In genomic region chr18:22985250-22985649, GRCh38 we compare ENCODE assay signal across 15 cellular contexts. TPM values are rescaled to one million over a fixed set of nuclear protein-coding genes. Genes with fewer than 3 reads are reported as not detected.
A peak's percentile ranks its signal among the peaks of the same experiment; 100 is the strongest.
DNase-seq lines count a peak whose midpoint lies in the region; ATAC-seq and TF ChIP-seq lines count a peak whose summit lies in the region.
"Had no signal": no experiment of that assay in that cellular context is flagged by ENCODE, and none has a peak within 500 bp of the region (broad histone marks: within the 10 kb centered on the region; RNA-seq: fewer than 3 reads in every experiment).

No MANE protein-coding gene starts in this region.

- no peaks in the 10 kb centered on the region for H3K27me3 ChIP-seq in PC-3 (ENCODE audit: low read length)
- no peaks in the 10 kb centered on the region for H3K27me3 ChIP-seq in osteoblast (ENCODE audit: insufficient read depth, low read length)
- H3K27me3 ChIP-seq: BLaER1 had no signal

- CTCF ChIA-PET in PC-3 (lab: Charles Lee), result no interaction called here

- H3K27ac ChIP-seq in PC-3 (ENCODE audit: low read length), result no peak overlapping the region
- H3K27ac ChIP-seq in osteoblast (ENCODE audit: low read depth, low read length), result no peak overlapping the region
- H3K27ac ChIP-seq: BLaER1, GM23248, HL-60 had no signal

- H3K4me1 ChIP-seq in PC-3 (ENCODE audit: insufficient read depth, low read length), result no peaks in the 10 kb centered on the region
- H3K4me1 ChIP-seq in osteoblast (ENCODE audit: insufficient read depth, low read length), result no peaks in the 10 kb centered on the region
- H3K4me1 ChIP-seq: BLaER1, Caco-2 had no signal

- H2AFZ ChIP-seq in PC-3 (ENCODE audit: low read length), result no peak overlapping the region
- no peak overlapping the region for H2AFZ ChIP-seq in osteoblast (ENCODE audit: low read length)
- H2AFZ ChIP-seq: GM23248 had no signal

- H4K20me1 ChIP-seq in PC-3 (ENCODE audit: low read length) (no peaks in the 10 kb centered on the region; the same call in 1 of the 2 replicates), osteoblast (ENCODE audit: insufficient read depth, low read length) (no peaks in the 10 kb centered on the region)

- POLR2A ChIA-PET in PC-3 (lab: Charles Lee; ENCODE audit: unreplicated experiment), result no interaction called here

- H3K36me3 ChIP-seq in PC-3 (ENCODE audit: low read depth, low read length) (peaks cover 15% of the 10 kb centered on the region), osteoblast (ENCODE audit: insufficient read depth, low read length) (peaks cover 8% of the 10 kb centered on the region)

- TF ChIP-seq CTCF in PC-3 (conservative IDR thresholded peaks at IDR 0.05; ENCODE audit: low read depth, low read length), result no peak
- TF ChIP-seq CTCF in osteoblast (IDR thresholded peaks at IDR 0.05; ENCODE audit: extremely low read depth, low read depth, low read length), result no peak

- no peak overlapping the region for H3K4me2 ChIP-seq in PC-3 (ENCODE audit: low read length)
- no peak overlapping the region for H3K4me2 ChIP-seq in osteoblast (ENCODE audit: insufficient read depth, low read length)
- H3K4me2 ChIP-seq: BLaER1 had no signal

- no TSS peak for BruUV-seq in PC-3 (replicated peaks; lab: Mats Ljungman, UMichigan)

- H3K79me2 ChIP-seq in PC-3 (ENCODE audit: low read length), result no peaks in the 10 kb centered on the region
- H3K79me2 ChIP-seq in osteoblast (ENCODE audit: insufficient read depth, low read length), result no peaks in the 10 kb centered on the region

- peaks cover 6% of the 10 kb centered on the region for H3F3A ChIP-seq in PC-3 (ENCODE audit: low read length, unreplicated experiment)

- DNase-seq in Daoy (ENCODE audit: low read depth) (peak; percentile 4), PC-3 (peak; percentile 33), glomerular visceral epithelial cell (ENCODE audit: extremely low spot score) (peak; percentile 7), osteoblast (ENCODE audit: insufficient read length, low spot score, missing footprints) (peak; percentile 65), T-helper 1 cell (no peak), ecto neural progenitor cell (ENCODE audit: low spot score) (no peak)
- DNase-seq: 8988T; AML-193; Caco-2; CD8-positive, alpha-beta memory T cell; GM23248 had no signal

- no peak overlapping the region for H3K9ac ChIP-seq in PC-3 (ENCODE audit: low read length)
- H3K9ac ChIP-seq: BLaER1, GM23248 had no signal

- H3K9me2 ChIP-seq in PC-3 (replicated peaks; ENCODE audit: low read length), result no peaks in the 10 kb centered on the region

- H3K4me3 ChIP-seq in PC-3 (ENCODE audit: low read length) (no peak overlapping the region), osteoblast (ENCODE audit: insufficient read depth, low read length) (no peak overlapping the region)
- H3K4me3 ChIP-seq: BLaER1, GM23248 had no signal

- ATAC-seq in PC-3 (peak; percentile 69; the same call in 1 of the 2 replicates), GM19351 (IDR thresholded peaks at IDR 0.05; ENCODE audit: unreplicated experiment) (no peak)
- ATAC-seq: HCT116 had no signal

- intact Hi-C loops in PC-3 (cut with micrococcal nuclease), result no loop called here

- H3K9me3 ChIP-seq in PC-3 (ENCODE audit: low read length) (no peaks in the 10 kb centered on the region), osteoblast (ENCODE audit: low read depth, low read length) (no peaks in the 10 kb centered on the region)
- H3K9me3 ChIP-seq: BLaER1, Caco-2 had no signal

RNA-seq across cellular contexts. Expression of gene RBBP8, which starts 52.1 kb away (rescaled TPM):
- total RNA-seq in Daoy (2014; rRNA removed; shearing (Covaris generic)), result 58.1 and 76.6 TPM in 2 replicates
- total RNA-seq in PC-3 (2014; rRNA removed) (31.9 and 41.1 TPM in 2 replicates), osteoblast (40.2 and 48.9 TPM in 2 replicates)

Comparison
In these comparisons a context has a peak if more than half of its experiments do, and no peak if none do; other contexts are left out.
1. DNase-seq: peak in Daoy (single experiment), PC-3 (single experiment), glomerular visceral epithelial cell (single experiment) and osteoblast (single experiment); none in T-helper 1 cell (0 of 5) and ecto neural progenitor cell (single experiment).